8 cellular contexts compared by ENCODE assay signal in the genomic region with DNA sequence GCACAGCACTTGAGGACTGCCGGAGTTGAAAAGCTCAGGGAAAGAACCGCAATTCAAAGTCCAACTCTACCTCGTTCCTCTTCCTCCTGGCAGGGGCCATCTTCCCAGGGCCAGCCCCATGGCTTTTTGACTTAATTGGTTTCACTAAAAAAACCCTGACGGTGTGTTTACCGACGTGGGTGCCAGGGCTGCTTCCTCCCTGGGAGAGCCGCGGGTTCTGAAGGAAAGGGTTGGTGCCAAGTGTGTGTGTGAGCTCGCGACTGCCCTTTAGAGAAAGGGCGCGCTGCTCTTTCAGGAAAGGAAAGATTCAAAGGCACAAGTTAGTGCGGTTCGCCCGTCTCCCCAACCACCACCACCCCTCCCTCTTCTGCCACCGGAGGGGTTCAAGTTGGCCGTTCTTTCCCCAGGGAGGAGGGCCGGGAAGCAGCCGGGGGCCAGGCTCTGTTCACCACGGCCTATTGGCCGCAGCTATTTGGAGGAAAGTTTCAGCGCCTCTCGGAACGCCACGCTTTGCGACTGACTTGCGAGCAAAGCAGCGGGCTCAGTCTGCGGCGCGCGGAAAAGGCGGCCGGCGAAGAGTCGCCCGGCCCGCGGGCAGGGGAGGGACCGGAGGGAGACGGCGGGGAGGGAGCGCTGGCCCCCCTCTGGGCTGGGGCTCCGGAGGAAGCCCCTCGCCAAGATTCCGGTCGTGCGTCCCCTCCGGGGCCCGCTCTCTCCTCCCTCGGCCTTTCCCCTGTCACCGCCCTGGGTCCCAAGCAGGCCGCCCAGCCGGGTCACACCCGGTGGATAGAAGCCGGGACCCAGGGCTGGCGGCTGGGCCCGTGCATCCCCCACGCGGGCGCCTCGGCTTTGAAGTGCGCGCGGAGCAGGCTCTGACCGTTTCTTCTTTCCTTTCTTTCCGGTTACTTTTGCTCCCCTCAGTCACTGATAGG.
A peak's percentile ranks its signal among the peaks of the same experiment; 100 is the strongest.
DNase-seq lines count a peak whose midpoint lies in the region; ATAC-seq, FAIRE-seq and TF ChIP-seq lines count a peak whose summit lies in the region.

No MANE protein-coding gene starts in this region.

- intact Hi-C loops in CD14-positive monocyte (cut with micrococcal nuclease) (no loop called here), left colon (cut with DNase I, micrococcal nuclease) (loop anchor here in 1 of 2 donors (5.0 to 10.0 kb wide), 2 partner anchors 333 to 560 kb away; no protein-coding TSS in a partner anchor)

- H3K36me3 Mint-ChIP-seq in CD14-positive monocyte, result peaks cover 6 to 27% of the 10 kb centered on the region in 2 donors

- TF ChIP-seq CTCF in CD14-positive monocyte (IDR thresholded peaks at IDR 0.05) (no peak), bronchial epithelial cell (IDR thresholded peaks at IDR 0.05; ENCODE audit: insufficient read depth, low read length, severe bottlenecking) (no peak)

- peaks cover 88 to 91% (median 90%) of the 10 kb centered on the region in 3 donors for H3K27me3 Mint-ChIP-seq in CD14-positive monocyte (ENCODE audit: low read depth in 3 of 3)
- H3K27me3 Mint-ChIP-seq in stimulated activated naive CD8-positive, alpha-beta T cell treated with anti-CD3 and anti-CD28 coated beads, Interleukin-15, amount 100 ng/mL, for 72 hours, result peaks cover 86% of the 10 kb centered on the region

- peak overlapping the region; percentile 84 to 100 for H3K4me3 Mint-ChIP-seq in CD14-positive monocyte
- H3K4me3 Mint-ChIP-seq in stimulated activated naive CD8-positive, alpha-beta T cell treated with anti-CD3 and anti-CD28 coated beads, Interleukin-15, amount 100 ng/mL, for 72 hours, result peak overlapping the region; percentile 86 to 88

- H3K36me3 ChIP-seq in bronchial epithelial cell (ENCODE audit: control insufficient read depth, insufficient read depth, low read length), result no peaks in the 10 kb centered on the region

- DNase-seq in CD14-positive monocyte (ENCODE audit: low spot score), result no peak
- DNase-seq in NCI-H526 treated with DMSO at 0.1 percent for 48 hours (lab: John Stamatoyannopoulos, UW), result peak; percentile 44
- DNase-seq in bronchial epithelial cell (ENCODE audit: low read depth), result no peak
- DNase-seq in left colon, result peak; percentile 68 to 73
- DNase-seq in stimulated activated naive CD8-positive, alpha-beta T cell treated with anti-CD3 and anti-CD28 coated beads, Interleukin-15, amount 100 ng/mL, for 72 hours, result peak in 1 of 2 donors; percentile 5
- no peak for DNase-seq in putamen (ENCODE audit: low spot score)

- ATAC-seq in GM19438 (IDR thresholded peaks at IDR 0.05; ENCODE audit: low read depth, unreplicated experiment), result peak; percentile 21
- ATAC-seq in left colon, result peak; percentile 43
- ATAC-seq in stimulated activated naive CD8-positive, alpha-beta T cell treated with anti-CD3 and anti-CD28 coated beads, Interleukin-15, amount 100 ng/mL, for 72 hours, result peak; percentile 33
- ATAC-seq in GM21447 (IDR thresholded peaks at IDR 0.05; ENCODE audit: unreplicated experiment), result no peak

- H3K27me3 ChIP-seq in bronchial epithelial cell (ENCODE audit: control insufficient read depth, insufficient read depth, low read length), result peaks cover 4% of the 10 kb centered on the region

- H3K9me3 Mint-ChIP-seq in CD14-positive monocyte, result peaks cover 0 to 35% (median 12%) of the 10 kb centered on the region in 7 donors
- H3K9me3 Mint-ChIP-seq in stimulated activated naive CD8-positive, alpha-beta T cell treated with anti-CD3 and anti-CD28 coated beads, Interleukin-15, amount 100 ng/mL, for 72 hours, result no peaks in the 10 kb centered on the region

- H3K4me3 ChIP-seq in bronchial epithelial cell (ENCODE audit: low read depth, low read length), result peak overlapping the region; percentile 76

- FAIRE-seq in bronchial epithelial cell (lab: Jason Lieb, UNC), result no peak

- H3K4me1 Mint-ChIP-seq in CD14-positive monocyte, result peaks cover 51% of the 10 kb centered on the region
- H3K4me1 Mint-ChIP-seq in stimulated activated naive CD8-positive, alpha-beta T cell treated with anti-CD3 and anti-CD28 coated beads, Interleukin-15, amount 100 ng/mL, for 72 hours, result peaks cover 52% of the 10 kb centered on the region

- peak overlapping the region in 2 of 7 donors; percentile 20 to 73 for H3K27ac Mint-ChIP-seq in CD14-positive monocyte
- no peak overlapping the region for H3K27ac Mint-ChIP-seq in stimulated activated naive CD8-positive, alpha-beta T cell treated with anti-CD3 and anti-CD28 coated beads, Interleukin-15, amount 100 ng/mL, for 72 hours

Comparison
In these comparisons a context has a peak if more than half of its experiments do, and no peak if none do; other contexts are left out.
1. DNase-seq: peak in NCI-H526 treated with DMSO at 0.1 percent for 48 hours (single experiment) and left colon (2 of 2); none in CD14-positive monocyte (single experiment), bronchial epithelial cell (single experiment) and putamen (single experiment).